In genomic region chr1:42682484-42682738, GRCh38 we compare ENCODE assay signal across 8 cellular contexts. TPM values are rescaled to one million over a fixed set of nuclear protein-coding genes. Genes with fewer than 3 reads are reported as not detected.
DNase-seq lines count a peak whose midpoint lies in the region; ATAC-seq and TF ChIP-seq lines count a peak whose summit lies in the region.
"Not testable (repeated sequence)": the region's sequence is repeated elsewhere in the genome, so short reads cannot be mapped to it uniquely, and the experiment has no call there.

No MANE protein-coding gene starts in this region.

- intact Hi-C loops in right cardiac atrium (cut with DNase I): not testable (repeated sequence)

- DNase-seq in GM06990 (ENCODE audit: extremely low read depth, insufficient read length); H7; right cardiac atrium; thoracic aorta (ENCODE audit: low spot score): not testable (repeated sequence)
- peak in 2 of 61 donors; percentile 18 to 36 for DNase-seq in caudate nucleus (lab: John Stamatoyannopoulos, UW)

- ATAC-seq in activated CD4-positive, CD25-positive, alpha-beta regulatory T cell treated with anti-CD3 and anti-CD28 coated beads, Interleukin-2, amount 50 U/mL, for 24 hours: peak; percentile 10 to 18
- peak; percentile 7 to 28 for ATAC-seq in right cardiac atrium
- ATAC-seq in thoracic aorta (ENCODE audit: insufficient number of reproducible peaks, low FRiP score, low read depth): not testable (repeated sequence)

- peaks cover 72% of the 10 kb centered on the region for H3K4me1 Mint-ChIP-seq in nephron

- under 1% methylated on average over 33 of the region's 33 CpGs for WGBS in right cardiac atrium

- H3K4me3 Mint-ChIP-seq in nephron: peak overlapping the region; percentile 95 to 99 (median 98)

- H3K27ac ChIP-seq in HUES48 (ENCODE audit: low read depth, low read length): peak overlapping the region; percentile 73
- H3K27ac ChIP-seq in caudate nucleus (ENCODE audit: low read depth, low read length): peak overlapping the region; percentile 2
- H3K27ac ChIP-seq in right cardiac atrium (ENCODE audit: low read length): peak overlapping the region; percentile 90
- peak overlapping the region; percentile 49 to 85 for H3K27ac ChIP-seq in thoracic aorta

- peak overlapping the region; percentile 85 for H3K4me3 ChIP-seq in GM06990 (replicated peaks; ENCODE audit: low read depth, low read length)
- peak overlapping the region; percentile 97 for H3K4me3 ChIP-seq in H7 (ENCODE audit: insufficient read depth, low read depth, low read length)
- H3K4me3 ChIP-seq in HUES48 (ENCODE audit: low read depth, low read length): peak overlapping the region; percentile 89; the same call in 1 of the 2 replicates
- peak overlapping the region; percentile 98 for H3K4me3 ChIP-seq in right cardiac atrium (ENCODE audit: low read length)
- peak overlapping the region; percentile 94 for H3K4me3 ChIP-seq in thoracic aorta

- peak overlapping the region; percentile 74; the same call in 1 of the 2 replicates for H3K9ac ChIP-seq in HUES48 (ENCODE audit: low read depth, low read length)

- not testable (repeated sequence) for H3K9me3 ChIP-seq in HUES48 (ENCODE audit: control insufficient read depth, insufficient read depth, low read length); right cardiac atrium (ENCODE audit: control insufficient read depth, low read length); thoracic aorta

- H3K4me1 ChIP-seq in HUES48 (ENCODE audit: control insufficient read depth, insufficient read depth, low read length) (peaks cover 20% of the 10 kb centered on the region), thoracic aorta (ENCODE audit: control insufficient read depth in 1 of 2, low read depth in 2 of 2) (peaks cover 32 to 53% of the 10 kb centered on the region in 2 donors)
- not testable (repeated sequence) for H3K4me1 ChIP-seq in right cardiac atrium (ENCODE audit: control insufficient read depth, insufficient read depth, low read length)

- not testable (repeated sequence) for H3K27me3 Mint-ChIP-seq in nephron (ENCODE audit: low read depth)

- not testable (repeated sequence) for H3K36me3 ChIP-seq in GM06990 (ENCODE audit: control insufficient read depth, insufficient read depth, low read length); H7 (replicated peaks; ENCODE audit: control insufficient read depth, insufficient read depth, low read length); thoracic aorta
- H3K36me3 ChIP-seq in HUES48 (ENCODE audit: control insufficient read depth, insufficient read depth, low read length): peaks cover 38% of the 10 kb centered on the region

- H3K27me3 ChIP-seq in GM06990 (replicated peaks; ENCODE audit: control insufficient read depth, insufficient read depth, low read length); H7 (ENCODE audit: control insufficient read depth, insufficient read depth, low read length); HUES48 (ENCODE audit: control insufficient read depth, insufficient read depth, low read length); right cardiac atrium (ENCODE audit: control insufficient read depth, insufficient read depth); thoracic aorta (replicated peaks; ENCODE audit: insufficient read depth): not testable (repeated sequence)

- peak overlapping the region; percentile 98 to 99 (median 99) for H3K27ac Mint-ChIP-seq in nephron

- H3K36me3 Mint-ChIP-seq in nephron (ENCODE audit: low read depth): peaks cover 18% of the 10 kb centered on the region

- H3K9me3 Mint-ChIP-seq in nephron: not testable (repeated sequence)

- TF ChIP-seq CTCF in GM06990 (IDR thresholded peaks at IDR 0.05; ENCODE audit: insufficient read depth, low read length, poor library complexity, severe bottlenecking); nephron (IDR thresholded peaks at IDR 0.05; ENCODE audit: unreplicated experiment in 3 of 3); thoracic aorta (IDR thresholded peaks at IDR 0.05): not testable (repeated sequence)

RNA-seq across cellular contexts. Expression of gene YBX1, which starts 0.2 kb away (rescaled TPM):
- total RNA-seq in H7 (2014; rRNA removed; shearing (Covaris generic)): 1,494 and 1,850 TPM in 2 replicates
- 100 to 1,000 TPM; 816 to 882 (median 837) TPM for total RNA-seq in right cardiac atrium
- 993 TPM for polyA plus RNA-seq in right cardiac atrium
- 100 to 1,000 TPM; 301 to 392 TPM for total RNA-seq in thoracic aorta

RNA-seq across cellular contexts. Expression of gene PPIH, which starts 24.2 kb away (rescaled TPM):
- 75.7 and 81.8 TPM in 2 replicates for total RNA-seq in H7 (2014; rRNA removed; shearing (Covaris generic))
- total RNA-seq in right cardiac atrium (10 to 100 TPM; 18.7 to 24.2 (median 19.8) TPM), thoracic aorta (10 to 100 TPM; 12.0 to 38.0 TPM)
- polyA plus RNA-seq in right cardiac atrium: 27.5 TPM

RNA-seq across cellular contexts. Expression of gene CLDN19, which starts 57.6 kb away (rescaled TPM):
- total RNA-seq in H7 (2014; rRNA removed; shearing (Covaris generic)): 11.0 and 12.2 TPM in 2 replicates
- total RNA-seq in right cardiac atrium (not detected), thoracic aorta (under 1 TPM; 0.14 to 0.49 TPM)
- polyA plus RNA-seq in right cardiac atrium: 0.79 TPM

Comparison
In these comparisons a context has a peak if more than half of its experiments do, and no peak if none do; other contexts are left out.
1. H3K27ac ChIP-seq: peak in every context shown above with its lines; median percentile 90 in right cardiac atrium; 73 in HUES48; 67 in thoracic aorta; 2 in caudate nucleus.